16 cellular contexts compared by ENCODE assay signal in genomic region chr6:168468046-168468445, GRCh38. TPM values are rescaled to one million over a fixed set of nuclear protein-coding genes. Genes with fewer than 3 reads are reported as not detected.
"Had no signal": no experiment of that assay in that cellular context is flagged by ENCODE, and none has a peak within 500 bp of the region (broad histone marks: within the 10 kb centered on the region; RNA-seq: fewer than 3 reads in every experiment).

No MANE protein-coding gene starts in this region.

- H3K27me3 ChIP-seq: foreskin keratinocyte, hepatocyte, neutrophil, tibial nerve, upper lobe of right lung had no signal

- H3K9me3 ChIP-seq: neutrophil, tibial nerve, upper lobe of right lung had no signal

- H3K27ac ChIP-seq: foreskin keratinocyte, hepatocyte, neutrophil, psoas muscle, tibial nerve, upper lobe of right lung had no signal

- H3K36me3 ChIP-seq: neutrophil, tibial nerve, upper lobe of right lung had no signal

- DNase-seq: cerebellar nuclear complex; foreskin keratinocyte; head of caudate nucleus; mammary epithelial cell; naive thymus-derived CD4-positive, alpha-beta T cell; nephron progenitor cell; psoas muscle; stimulated activated CD4-positive, alpha-beta T cell treated with anti-CD3 and anti-CD28 coated beads, Interleukin-2, amount 100 ng/mL, for 48 hours; stimulated activated naive CD4-positive, alpha-beta T cell treated with Interleukin-2 at 50 U/mL for 16 hours; upper lobe of right lung had no signal

- H3K4me3 ChIP-seq: hepatocyte, psoas muscle, smooth muscle cell, tibial nerve, upper lobe of right lung had no signal

- ATAC-seq: foreskin keratinocyte; naive thymus-derived CD4-positive, alpha-beta T cell; psoas muscle; upper lobe of right lung had no signal

- H3K4me1 ChIP-seq: foreskin keratinocyte, psoas muscle, upper lobe of right lung had no signal

RNA-seq across cellular contexts. Expression of gene SMOC2, which starts 27.1 kb away (rescaled TPM):
- total RNA-seq: kidney epithelial cell; mammary epithelial cell; mononuclear cell; naive thymus-derived CD4-positive, alpha-beta T cell had no signal
